1 cellular context compared by ENCODE assay signal in the genomic region with DNA sequence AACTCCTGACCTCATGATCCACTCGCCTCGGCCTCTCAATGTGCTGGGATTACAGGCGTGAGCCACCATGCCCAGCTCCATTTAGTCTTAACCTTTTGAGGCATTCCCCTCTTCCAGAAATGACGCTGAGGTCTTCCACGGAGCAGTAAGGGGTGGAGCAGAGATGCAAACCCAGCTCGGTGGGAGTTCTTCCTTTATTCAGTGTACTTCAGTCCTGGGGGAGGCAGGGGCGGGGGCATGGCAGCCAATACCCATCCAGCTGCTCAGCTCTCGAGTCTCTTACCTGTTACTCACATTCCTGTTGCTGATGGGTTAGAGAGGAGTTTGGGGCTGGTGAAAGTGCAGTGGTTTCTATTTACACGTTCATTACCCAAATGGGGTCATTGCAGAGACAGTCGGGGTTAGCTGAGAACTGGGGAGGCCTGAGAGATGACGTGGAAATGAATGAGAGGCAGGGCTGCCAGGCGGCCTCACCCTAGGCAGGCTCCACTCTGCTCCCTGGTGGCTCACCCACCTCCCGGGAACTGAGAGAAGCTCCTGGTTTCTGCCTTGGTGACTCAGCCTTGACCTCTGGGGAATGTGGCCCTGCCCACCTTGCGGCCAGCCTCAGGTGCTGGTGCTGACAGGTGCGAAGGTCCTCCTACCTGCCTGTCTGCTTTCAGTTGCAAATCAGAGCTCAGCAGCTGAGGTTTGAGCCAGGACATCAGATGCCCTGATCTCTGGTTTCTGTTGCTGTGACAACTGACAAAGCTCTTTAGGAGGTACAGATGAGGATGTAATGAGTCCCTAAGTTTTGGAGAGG.
TF ChIP-seq lines count a peak whose summit lies in the region.

No MANE protein-coding gene starts in this region.

TF ChIP-seq in HepG2, 621 proteins besides CTCF, POLR2A, EP300 and RAD21 (continued from another document and continues in another):
- TF ChIP-seq, protein P1, sequence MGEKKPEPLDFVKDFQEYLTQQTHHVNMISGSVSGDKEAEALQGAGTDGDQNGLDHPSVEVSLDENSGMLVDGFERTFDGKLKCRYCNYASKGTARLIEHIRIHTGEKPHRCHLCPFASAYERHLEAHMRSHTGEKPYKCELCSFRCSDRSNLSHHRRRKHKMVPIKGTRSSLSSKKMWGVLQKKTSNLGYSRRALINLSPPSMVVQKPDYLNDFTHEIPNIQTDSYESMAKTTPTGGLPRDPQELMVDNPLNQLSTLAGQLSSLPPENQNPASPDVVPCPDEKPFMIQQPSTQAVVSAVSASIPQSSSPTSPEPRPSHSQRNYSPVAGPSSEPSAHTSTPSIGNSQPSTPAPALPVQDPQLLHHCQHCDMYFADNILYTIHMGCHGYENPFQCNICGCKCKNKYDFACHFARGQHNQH (CRISPR knock-in tag; IDR thresholded peaks at IDR 0.05): no peak; the same call in 1 of the 2 replicates
- TF ChIP-seq ZEB1 (IDR thresholded peaks at IDR 0.05; ENCODE audit: insufficient replicate concordance, low read depth): peak; percentile 98
- peak; percentile 58 for TF ChIP-seq CREB1 (IDR thresholded peaks at IDR 0.05)
- TF ChIP-seq CREB1 (CRISPR knock-in tag; IDR thresholded peaks at IDR 0.05): peak; percentile 34; the same call in 1 of the 2 replicates
- TF ChIP-seq ZNF329 (CRISPR knock-in tag; IDR thresholded peaks at IDR 0.05; ENCODE audit: low read depth): no peak
- TF ChIP-seq, protein P2, sequence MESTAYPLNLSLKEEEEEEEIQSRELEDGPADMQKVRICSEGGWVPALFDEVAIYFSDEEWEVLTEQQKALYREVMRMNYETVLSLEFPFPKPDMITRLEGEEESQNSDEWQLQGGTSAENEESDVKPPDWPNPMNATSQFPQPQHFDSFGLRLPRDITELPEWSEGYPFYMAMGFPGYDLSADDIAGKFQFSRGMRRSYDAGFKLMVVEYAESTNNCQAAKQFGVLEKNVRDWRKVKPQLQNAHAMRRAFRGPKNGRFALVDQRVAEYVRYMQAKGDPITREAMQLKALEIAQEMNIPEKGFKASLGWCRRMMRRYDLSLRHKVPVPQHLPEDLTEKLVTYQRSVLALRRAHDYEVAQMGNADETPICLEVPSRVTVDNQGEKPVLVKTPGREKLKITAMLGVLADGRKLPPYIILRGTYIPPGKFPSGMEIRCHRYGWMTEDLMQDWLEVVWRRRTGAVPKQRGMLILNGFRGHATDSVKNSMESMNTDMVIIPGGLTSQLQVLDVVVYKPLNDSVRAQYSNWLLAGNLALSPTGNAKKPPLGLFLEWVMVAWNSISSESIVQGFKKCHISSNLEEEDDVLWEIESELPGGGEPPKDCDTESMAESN (CRISPR knock-in tag; conservative IDR thresholded peaks at IDR 0.05): no peak
- TF ChIP-seq CBX5 (CRISPR knock-in tag; IDR thresholded peaks at IDR 0.05; ENCODE audit: borderline replicate concordance): no peak
- no peak for TF ChIP-seq ZNF331 (CRISPR knock-in tag; IDR thresholded peaks at IDR 0.05)
- TF ChIP-seq ZIK1 (CRISPR knock-in tag; IDR thresholded peaks at IDR 0.05; ENCODE audit: borderline replicate concordance, low read depth): no peak
- TF ChIP-seq ZNF253 (CRISPR knock-in tag; IDR thresholded peaks at IDR 0.05; ENCODE audit: borderline replicate concordance): no peak
- no peak for TF ChIP-seq ZNF143 (CRISPR knock-in tag; IDR thresholded peaks at IDR 0.05)
- no peak for TF ChIP-seq SMYD3 (CRISPR knock-in tag; IDR thresholded peaks at IDR 0.05)
- no peak for TF ChIP-seq ARID2 (CRISPR knock-in tag; IDR thresholded peaks at IDR 0.05; ENCODE audit: borderline replicate concordance)
- TF ChIP-seq ZNF20 (CRISPR knock-in tag; IDR thresholded peaks at IDR 0.05): no peak
- TF ChIP-seq NR2F6 (IDR thresholded peaks at IDR 0.05): peak; percentile 84
- TF ChIP-seq NR2F6 (CRISPR knock-in tag; IDR thresholded peaks at IDR 0.05): peak; percentile 93
- TF ChIP-seq, protein P3, sequence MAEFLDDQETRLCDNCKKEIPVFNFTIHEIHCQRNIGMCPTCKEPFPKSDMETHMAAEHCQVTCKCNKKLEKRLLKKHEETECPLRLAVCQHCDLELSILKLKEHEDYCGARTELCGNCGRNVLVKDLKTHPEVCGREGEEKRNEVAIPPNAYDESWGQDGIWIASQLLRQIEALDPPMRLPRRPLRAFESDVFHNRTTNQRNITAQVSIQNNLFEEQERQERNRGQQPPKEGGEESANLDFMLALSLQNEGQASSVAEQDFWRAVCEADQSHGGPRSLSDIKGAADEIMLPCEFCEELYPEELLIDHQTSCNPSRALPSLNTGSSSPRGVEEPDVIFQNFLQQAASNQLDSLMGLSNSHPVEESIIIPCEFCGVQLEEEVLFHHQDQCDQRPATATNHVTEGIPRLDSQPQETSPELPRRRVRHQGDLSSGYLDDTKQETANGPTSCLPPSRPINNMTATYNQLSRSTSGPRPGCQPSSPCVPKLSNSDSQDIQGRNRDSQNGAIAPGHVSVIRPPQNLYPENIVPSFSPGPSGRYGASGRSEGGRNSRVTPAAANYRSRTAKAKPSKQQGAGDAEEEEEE (CRISPR knock-in tag; IDR thresholded peaks at IDR 0.05; ENCODE audit: borderline replicate concordance): no peak
- TF ChIP-seq TBX3 (IDR thresholded peaks at IDR 0.05; ENCODE audit: borderline replicate concordance): 0 out of 2 replicates have a peak, but pooled peaks have one; percentile 24
- TF ChIP-seq, protein P4, sequence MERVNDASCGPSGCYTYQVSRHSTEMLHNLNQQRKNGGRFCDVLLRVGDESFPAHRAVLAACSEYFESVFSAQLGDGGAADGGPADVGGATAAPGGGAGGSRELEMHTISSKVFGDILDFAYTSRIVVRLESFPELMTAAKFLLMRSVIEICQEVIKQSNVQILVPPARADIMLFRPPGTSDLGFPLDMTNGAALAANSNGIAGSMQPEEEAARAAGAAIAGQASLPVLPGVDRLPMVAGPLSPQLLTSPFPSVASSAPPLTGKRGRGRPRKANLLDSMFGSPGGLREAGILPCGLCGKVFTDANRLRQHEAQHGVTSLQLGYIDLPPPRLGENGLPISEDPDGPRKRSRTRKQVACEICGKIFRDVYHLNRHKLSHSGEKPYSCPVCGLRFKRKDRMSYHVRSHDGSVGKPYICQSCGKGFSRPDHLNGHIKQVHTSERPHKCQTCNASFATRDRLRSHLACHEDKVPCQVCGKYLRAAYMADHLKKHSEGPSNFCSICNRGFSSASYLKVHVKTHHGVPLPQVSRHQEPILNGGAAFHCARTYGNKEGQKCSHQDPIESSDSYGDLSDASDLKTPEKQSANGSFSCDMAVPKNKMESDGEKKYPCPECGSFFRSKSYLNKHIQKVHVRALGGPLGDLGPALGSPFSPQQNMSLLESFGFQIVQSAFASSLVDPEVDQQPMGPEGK (CRISPR knock-in tag; IDR thresholded peaks at IDR 0.05): peak; percentile 51
- no peak for TF ChIP-seq CCAR2 (optimal IDR thresholded peaks at IDR 0.05; ENCODE audit: low read depth, low read length)
- 0 out of 2 replicates have a peak, but pooled peaks have one; percentile 18 for TF ChIP-seq ZNF792 (CRISPR knock-in tag; IDR thresholded peaks at IDR 0.05)
- TF ChIP-seq ZBTB42 (CRISPR knock-in tag; IDR thresholded peaks at IDR 0.05): no peak
- no peak for TF ChIP-seq YY1 (IDR thresholded peaks at IDR 0.05; ENCODE audit: insufficient read depth, insufficient replicate concordance, low read depth, low read length)
- no peak for TF ChIP-seq TBP (CRISPR knock-in tag; IDR thresholded peaks at IDR 0.05)
- TF ChIP-seq ZNF562 (CRISPR knock-in tag; IDR thresholded peaks at IDR 0.05; ENCODE audit: borderline replicate concordance): no peak
- TF ChIP-seq ZNF570 (CRISPR knock-in tag; IDR thresholded peaks at IDR 0.05; ENCODE audit: borderline replicate concordance): no peak
- TF ChIP-seq, protein P5, sequence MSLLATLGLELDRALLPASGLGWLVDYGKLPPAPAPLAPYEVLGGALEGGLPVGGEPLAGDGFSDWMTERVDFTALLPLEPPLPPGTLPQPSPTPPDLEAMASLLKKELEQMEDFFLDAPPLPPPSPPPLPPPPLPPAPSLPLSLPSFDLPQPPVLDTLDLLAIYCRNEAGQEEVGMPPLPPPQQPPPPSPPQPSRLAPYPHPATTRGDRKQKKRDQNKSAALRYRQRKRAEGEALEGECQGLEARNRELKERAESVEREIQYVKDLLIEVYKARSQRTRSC (CRISPR knock-in tag; IDR thresholded peaks at IDR 0.05; ENCODE audit: low read depth): no peak
- TF ChIP-seq ZMYM4 (CRISPR knock-in tag; IDR thresholded peaks at IDR 0.05): 0 out of 2 replicates have a peak, but pooled peaks have one; percentile 34
- TF ChIP-seq, protein P6, sequence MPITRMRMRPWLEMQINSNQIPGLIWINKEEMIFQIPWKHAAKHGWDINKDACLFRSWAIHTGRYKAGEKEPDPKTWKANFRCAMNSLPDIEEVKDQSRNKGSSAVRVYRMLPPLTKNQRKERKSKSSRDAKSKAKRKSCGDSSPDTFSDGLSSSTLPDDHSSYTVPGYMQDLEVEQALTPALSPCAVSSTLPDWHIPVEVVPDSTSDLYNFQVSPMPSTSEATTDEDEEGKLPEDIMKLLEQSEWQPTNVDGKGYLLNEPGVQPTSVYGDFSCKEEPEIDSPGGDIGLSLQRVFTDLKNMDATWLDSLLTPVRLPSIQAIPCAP (CRISPR knock-in tag; IDR thresholded peaks at IDR 0.05; ENCODE audit: low read depth): no peak
- TF ChIP-seq BHLHE40 (IDR thresholded peaks at IDR 0.05; ENCODE audit: low read length): no peak
- TF ChIP-seq, protein P7, sequence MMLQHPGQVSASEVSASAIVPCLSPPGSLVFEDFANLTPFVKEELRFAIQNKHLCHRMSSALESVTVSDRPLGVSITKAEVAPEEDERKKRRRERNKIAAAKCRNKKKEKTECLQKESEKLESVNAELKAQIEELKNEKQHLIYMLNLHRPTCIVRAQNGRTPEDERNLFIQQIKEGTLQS (CRISPR knock-in tag; IDR thresholded peaks at IDR 0.05): peak; percentile 65; the same call in 1 of the 2 replicates
- peak; percentile 47 for TF ChIP-seq HNF4A (CRISPR knock-in tag; IDR thresholded peaks at IDR 0.05)
- no peak for TF ChIP-seq GATAD1 (CRISPR knock-in tag; IDR thresholded peaks at IDR 0.05)
- TF ChIP-seq SRY (CRISPR knock-in tag; IDR thresholded peaks at IDR 0.05): 0 out of 2 replicates have a peak, but pooled peaks have one; percentile 34
- TF ChIP-seq, protein P8, sequence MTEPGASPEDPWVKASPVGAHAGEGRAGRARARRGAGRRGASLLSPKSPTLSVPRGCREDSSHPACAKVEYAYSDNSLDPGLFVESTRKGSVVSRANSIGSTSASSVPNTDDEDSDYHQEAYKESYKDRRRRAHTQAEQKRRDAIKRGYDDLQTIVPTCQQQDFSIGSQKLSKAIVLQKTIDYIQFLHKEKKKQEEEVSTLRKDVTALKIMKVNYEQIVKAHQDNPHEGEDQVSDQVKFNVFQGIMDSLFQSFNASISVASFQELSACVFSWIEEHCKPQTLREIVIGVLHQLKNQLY (CRISPR knock-in tag; IDR thresholded peaks at IDR 0.05): no peak
- no peak for TF ChIP-seq ZFP37 (CRISPR knock-in tag; IDR thresholded peaks at IDR 0.05; ENCODE audit: borderline replicate concordance)
- TF ChIP-seq, protein P9, sequence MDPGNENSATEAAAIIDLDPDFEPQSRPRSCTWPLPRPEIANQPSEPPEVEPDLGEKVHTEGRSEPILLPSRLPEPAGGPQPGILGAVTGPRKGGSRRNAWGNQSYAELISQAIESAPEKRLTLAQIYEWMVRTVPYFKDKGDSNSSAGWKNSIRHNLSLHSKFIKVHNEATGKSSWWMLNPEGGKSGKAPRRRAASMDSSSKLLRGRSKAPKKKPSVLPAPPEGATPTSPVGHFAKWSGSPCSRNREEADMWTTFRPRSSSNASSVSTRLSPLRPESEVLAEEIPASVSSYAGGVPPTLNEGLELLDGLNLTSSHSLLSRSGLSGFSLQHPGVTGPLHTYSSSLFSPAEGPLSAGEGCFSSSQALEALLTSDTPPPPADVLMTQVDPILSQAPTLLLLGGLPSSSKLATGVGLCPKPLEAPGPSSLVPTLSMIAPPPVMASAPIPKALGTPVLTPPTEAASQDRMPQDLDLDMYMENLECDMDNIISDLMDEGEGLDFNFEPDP (CRISPR knock-in tag; conservative IDR thresholded peaks at IDR 0.05): 0 out of 2 replicates have a peak, but pooled peaks have one; percentile 76
- no peak for TF ChIP-seq ZNF776 (CRISPR knock-in tag; IDR thresholded peaks at IDR 0.05)
- TF ChIP-seq JARID2 (CRISPR knock-in tag; IDR thresholded peaks at IDR 0.05; ENCODE audit: insufficient replicate concordance): no peak
- TF ChIP-seq GTF2F1 (IDR thresholded peaks at IDR 0.05; ENCODE audit: low read length): no peak
- no peak for TF ChIP-seq ZNF615 (CRISPR knock-in tag; IDR thresholded peaks at IDR 0.05; ENCODE audit: borderline replicate concordance)
- TF ChIP-seq, protein P10, sequence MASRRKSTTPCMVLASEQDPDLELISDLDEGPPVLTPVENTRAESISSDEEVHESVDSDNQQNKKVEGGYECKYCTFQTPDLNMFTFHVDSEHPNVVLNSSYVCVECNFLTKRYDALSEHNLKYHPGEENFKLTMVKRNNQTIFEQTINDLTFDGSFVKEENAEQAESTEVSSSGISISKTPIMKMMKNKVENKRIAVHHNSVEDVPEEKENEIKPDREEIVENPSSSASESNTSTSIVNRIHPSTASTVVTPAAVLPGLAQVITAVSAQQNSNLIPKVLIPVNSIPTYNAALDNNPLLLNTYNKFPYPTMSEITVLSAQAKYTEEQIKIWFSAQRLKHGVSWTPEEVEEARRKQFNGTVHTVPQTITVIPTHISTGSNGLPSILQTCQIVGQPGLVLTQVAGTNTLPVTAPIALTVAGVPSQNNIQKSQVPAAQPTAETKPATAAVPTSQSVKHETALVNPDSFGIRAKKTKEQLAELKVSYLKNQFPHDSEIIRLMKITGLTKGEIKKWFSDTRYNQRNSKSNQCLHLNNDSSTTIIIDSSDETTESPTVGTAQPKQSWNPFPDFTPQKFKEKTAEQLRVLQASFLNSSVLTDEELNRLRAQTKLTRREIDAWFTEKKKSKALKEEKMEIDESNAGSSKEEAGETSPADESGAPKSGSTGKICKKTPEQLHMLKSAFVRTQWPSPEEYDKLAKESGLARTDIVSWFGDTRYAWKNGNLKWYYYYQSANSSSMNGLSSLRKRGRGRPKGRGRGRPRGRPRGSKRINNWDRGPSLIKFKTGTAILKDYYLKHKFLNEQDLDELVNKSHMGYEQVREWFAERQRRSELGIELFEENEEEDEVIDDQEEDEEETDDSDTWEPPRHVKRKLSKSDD (CRISPR knock-in tag; IDR thresholded peaks at IDR 0.05; ENCODE audit: low read depth): no peak
- TF ChIP-seq, protein P11, sequence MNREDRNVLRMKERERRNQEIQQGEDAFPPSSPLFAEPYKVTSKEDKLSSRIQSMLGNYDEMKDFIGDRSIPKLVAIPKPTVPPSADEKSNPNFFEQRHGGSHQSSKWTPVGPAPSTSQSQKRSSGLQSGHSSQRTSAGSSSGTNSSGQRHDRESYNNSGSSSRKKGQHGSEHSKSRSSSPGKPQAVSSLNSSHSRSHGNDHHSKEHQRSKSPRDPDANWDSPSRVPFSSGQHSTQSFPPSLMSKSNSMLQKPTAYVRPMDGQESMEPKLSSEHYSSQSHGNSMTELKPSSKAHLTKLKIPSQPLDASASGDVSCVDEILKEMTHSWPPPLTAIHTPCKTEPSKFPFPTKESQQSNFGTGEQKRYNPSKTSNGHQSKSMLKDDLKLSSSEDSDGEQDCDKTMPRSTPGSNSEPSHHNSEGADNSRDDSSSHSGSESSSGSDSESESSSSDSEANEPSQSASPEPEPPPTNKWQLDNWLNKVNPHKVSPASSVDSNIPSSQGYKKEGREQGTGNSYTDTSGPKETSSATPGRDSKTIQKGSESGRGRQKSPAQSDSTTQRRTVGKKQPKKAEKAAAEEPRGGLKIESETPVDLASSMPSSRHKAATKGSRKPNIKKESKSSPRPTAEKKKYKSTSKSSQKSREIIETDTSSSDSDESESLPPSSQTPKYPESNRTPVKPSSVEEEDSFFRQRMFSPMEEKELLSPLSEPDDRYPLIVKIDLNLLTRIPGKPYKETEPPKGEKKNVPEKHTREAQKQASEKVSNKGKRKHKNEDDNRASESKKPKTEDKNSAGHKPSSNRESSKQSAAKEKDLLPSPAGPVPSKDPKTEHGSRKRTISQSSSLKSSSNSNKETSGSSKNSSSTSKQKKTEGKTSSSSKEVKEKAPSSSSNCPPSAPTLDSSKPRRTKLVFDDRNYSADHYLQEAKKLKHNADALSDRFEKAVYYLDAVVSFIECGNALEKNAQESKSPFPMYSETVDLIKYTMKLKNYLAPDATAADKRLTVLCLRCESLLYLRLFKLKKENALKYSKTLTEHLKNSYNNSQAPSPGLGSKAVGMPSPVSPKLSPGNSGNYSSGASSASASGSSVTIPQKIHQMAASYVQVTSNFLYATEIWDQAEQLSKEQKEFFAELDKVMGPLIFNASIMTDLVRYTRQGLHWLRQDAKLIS (CRISPR knock-in tag; IDR thresholded peaks at IDR 0.05): no peak
